13 cellular contexts compared by ENCODE assay signal in the genomic region with DNA sequence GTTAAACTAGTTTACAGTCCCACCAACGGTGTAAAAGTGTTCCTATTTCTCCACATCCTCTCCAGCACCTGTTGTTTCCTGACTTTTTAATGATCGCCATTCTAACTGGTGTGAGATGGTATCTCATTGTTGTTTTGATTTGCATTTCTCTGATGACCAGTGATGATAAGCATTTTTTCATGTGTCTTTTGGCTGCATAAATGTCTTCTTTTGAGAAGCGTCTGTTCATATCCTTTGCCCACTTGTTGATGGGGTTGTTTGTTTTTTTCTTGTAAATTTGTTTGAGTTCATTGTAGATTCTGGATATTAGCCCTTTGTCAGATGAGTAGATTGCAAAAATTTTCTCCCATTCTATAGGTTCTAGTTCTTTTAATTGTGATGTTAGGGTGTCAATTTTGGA. TPM values are rescaled to one million over a fixed set of nuclear protein-coding genes. Genes with fewer than 3 reads are reported as not detected.
"Had no signal": no experiment of that assay in that cellular context is flagged by ENCODE, and none has a peak within 500 bp of the region (broad histone marks: within the 10 kb centered on the region; RNA-seq: fewer than 3 reads in every experiment).

No MANE protein-coding gene starts in this region.

RNA-seq across cellular contexts. Expression of a gene that starts 8.4 kb away (rescaled TPM):
- total RNA-seq: hepatocyte, kidney epithelial cell, lung microvascular endothelial cell, mammary epithelial cell, mesothelial cell of epicardium, mononuclear cell, myocyte had no signal
- polyA plus RNA-seq: hepatocyte; keratinocyte; mammary epithelial cell; naive thymus-derived CD4-positive, alpha-beta T cell had no signal

RNA-seq across cellular contexts. Expression of a gene that starts 25.1 kb away (rescaled TPM):
- total RNA-seq: hepatocyte, kidney epithelial cell, left colon, left ventricle myocardium inferior, lower leg skin, lung microvascular endothelial cell, mammary epithelial cell, mesenteric fat pad, mesothelial cell of epicardium, myocyte had no signal
- polyA plus RNA-seq: hepatocyte, keratinocyte, mammary epithelial cell had no signal

RNA-seq across cellular contexts. Expression of a gene that starts 49.6 kb away (rescaled TPM):
- total RNA-seq: hepatocyte, kidney epithelial cell, lung microvascular endothelial cell, mammary epithelial cell, mesothelial cell of epicardium, myocyte had no signal
- polyA plus RNA-seq: hepatocyte, mammary epithelial cell had no signal
